Comparison of ENCODE assay signal across 8 cellular contexts in genomic region chr4:76781698-76782595, GRCh38.
DNase-seq lines count a peak whose midpoint lies in the region; ATAC-seq, FAIRE-seq and TF ChIP-seq lines count a peak whose summit lies in the region.

No MANE protein-coding gene starts in this region.

- H3K4me3 ChIP-seq in astrocyte of the cerebellum (ENCODE audit: low read depth, low read length) (no peak overlapping the region), neural progenitor cell (no peak overlapping the region)

- TF ChIP-seq POLR2A in GM12892 (IDR thresholded peaks at IDR 0.05; ENCODE audit: low read depth, low read length) = no peak

- in situ Hi-C loops in astrocyte of the cerebellum (cut with HindIII; ENCODE audit: low sequenced_read_pairs) = no loop called here

- H3K9me3 Mint-ChIP-seq in neural progenitor cell = peaks cover 5% of the 10 kb centered on the region
- no peaks in the 10 kb centered on the region for H3K9me3 Mint-ChIP-seq in activated T-helper 17 cell treated with anti-CD3 and anti-CD28 coated beads, Interleukin-2, amount 50 U/mL, for 72 hours

- peak; percentile 75 for FAIRE-seq in GM12892 (lab: Jason Lieb, UNC)

- H3K27me3 Mint-ChIP-seq in neural progenitor cell (ENCODE audit: insufficient read depth, low read depth) = peaks cover 2% of the 10 kb centered on the region
- peaks cover 10% of the 10 kb centered on the region for H3K27me3 Mint-ChIP-seq in activated T-helper 17 cell treated with anti-CD3 and anti-CD28 coated beads, Interleukin-2, amount 50 U/mL, for 72 hours

- no peaks in the 10 kb centered on the region for H3F3A ChIP-seq in neural progenitor cell (ENCODE audit: low read depth)

- TF ChIP-seq CTCF in astrocyte of the cerebellum (IDR thresholded peaks at IDR 0.05; ENCODE audit: low read depth, low read length, missing control alignments) (no peak), neural progenitor cell (IDR thresholded peaks at IDR 0.05) (no peak)

- H3K4me3 Mint-ChIP-seq in neural progenitor cell = no peak overlapping the region
- no peak overlapping the region for H3K4me3 Mint-ChIP-seq in activated T-helper 17 cell treated with anti-CD3 and anti-CD28 coated beads, Interleukin-2, amount 50 U/mL, for 72 hours

- no peak overlapping the region for H3K9ac ChIP-seq in neural progenitor cell

- H3K36me3 Mint-ChIP-seq in neural progenitor cell = peaks cover 66% of the 10 kb centered on the region
- no peaks in the 10 kb centered on the region for H3K36me3 Mint-ChIP-seq in activated T-helper 17 cell treated with anti-CD3 and anti-CD28 coated beads, Interleukin-2, amount 50 U/mL, for 72 hours (ENCODE audit: low read depth)

- no peaks in the 10 kb centered on the region for H3K9me3 ChIP-seq in neural progenitor cell (ENCODE audit: low read depth)

- H3K36me3 ChIP-seq in neural progenitor cell = peaks cover 15% of the 10 kb centered on the region

- no peak overlapping the region for H2AFZ ChIP-seq in neural progenitor cell (replicated peaks)

- ATAC-seq in HG03432 (IDR thresholded peaks at IDR 0.05; ENCODE audit: unreplicated experiment) = peak; percentile 81
- no peak for ATAC-seq in activated T-helper 17 cell treated with anti-CD3 and anti-CD28 coated beads, Interleukin-2, amount 50 U/mL, for 72 hours (replicated peaks)

- DNase-seq in GM12892 (ENCODE audit: insufficient read length) (no peak), astrocyte of the cerebellum (ENCODE audit: low read depth) (peak; percentile 86), neural progenitor cell (ENCODE audit: low spot score) (no peak), COR-L47 (lab: John Stamatoyannopoulos, UW) (no peak)
- no peak for DNase-seq in activated CD4-positive, alpha-beta T cell treated with anti-CD3 and anti-CD28 coated beads for 1 hour
- DNase-seq in activated T-cell treated with anti-CD3 and anti-CD28 coated beads, Interleukin-2, amount 50 U/mL, for 48 hours = no peak

- peaks cover 6% of the 10 kb centered on the region for H3K4me1 ChIP-seq in neural progenitor cell

- no peak overlapping the region for H3K4me2 ChIP-seq in neural progenitor cell

- H4K20me1 ChIP-seq in neural progenitor cell (ENCODE audit: low read depth) = no peaks in the 10 kb centered on the region

- H3K79me2 ChIP-seq in neural progenitor cell (ENCODE audit: low read depth) = no peaks in the 10 kb centered on the region

- H3K27ac Mint-ChIP-seq in neural progenitor cell = no peak overlapping the region
- no peak overlapping the region for H3K27ac Mint-ChIP-seq in activated T-helper 17 cell treated with anti-CD3 and anti-CD28 coated beads, Interleukin-2, amount 50 U/mL, for 72 hours

- no peaks in the 10 kb centered on the region for H3K27me3 ChIP-seq in neural progenitor cell

- no peaks in the 10 kb centered on the region for H3K4me1 Mint-ChIP-seq in neural progenitor cell
- H3K4me1 Mint-ChIP-seq in activated T-helper 17 cell treated with anti-CD3 and anti-CD28 coated beads, Interleukin-2, amount 50 U/mL, for 72 hours = no peaks in the 10 kb centered on the region

- peak overlapping the region; percentile 40 for H3K27ac ChIP-seq in neural progenitor cell
